13 cellular contexts compared by ENCODE assay signal in genomic region chr9:129344623-129345495, GRCh38.
DNase-seq lines count a peak whose midpoint lies in the region; ATAC-seq and TF ChIP-seq lines count a peak whose summit lies in the region.
"Had no signal": no experiment of that assay in that cellular context is flagged by ENCODE, and none has a peak within 500 bp of the region (broad histone marks: within the 10 kb centered on the region; RNA-seq: fewer than 3 reads in every experiment).

No MANE protein-coding gene starts in this region.

- H3K9me3 ChIP-seq in esophagus squamous epithelium (no peaks in the 10 kb centered on the region), spleen (no peaks in the 10 kb centered on the region), WERI-Rb-1 (ENCODE audit: severe bottlenecking) (peaks cover 2% of the 10 kb centered on the region)

- 77 to 79% methylated on average over 11 of the region's 11 CpGs for WGBS in esophagus squamous epithelium, 2 donors
- 48 to 72% (median 67%) methylated on average over 11 of the region's 11 CpGs for WGBS in spleen, 5 donors

- no peak for ATAC-seq in GM18519 (IDR thresholded peaks at IDR 0.05; ENCODE audit: low FRiP score, unreplicated experiment)
- ATAC-seq: activated T-cell treated with anti-CD3 and anti-CD28 coated beads, Interleukin-2, amount 50 U/mL, for 4 hours; SK-N-SH treated with all-trans-retinoic acid at 6 μM for 48 hours had no signal

- peaks cover 0 to 17% (median 0%) of the 10 kb centered on the region in 3 donors for H3K36me3 ChIP-seq in esophagus squamous epithelium
- no peaks in the 10 kb centered on the region for H3K36me3 ChIP-seq in spleen
- H3K36me3 ChIP-seq in WERI-Rb-1: no peaks in the 10 kb centered on the region

- H3K4me3 ChIP-seq in NB4 (ENCODE audit: low read depth, low read length): no peak overlapping the region
- no peak overlapping the region for H3K4me3 ChIP-seq in esophagus squamous epithelium
- H3K4me3 ChIP-seq in spleen: no peak overlapping the region
- no peak overlapping the region for H3K4me3 ChIP-seq in WERI-Rb-1 (ENCODE audit: low read depth, low read length)

- intact Hi-C loops in esophagus squamous epithelium (cut with DNase I) (no loop called here), spleen (cut with DNase I; ENCODE audit: low total_unique reads) (no loop called here)

- H3K4me1 ChIP-seq in esophagus squamous epithelium (peaks cover 0 to 43% (median 0%) of the 10 kb centered on the region in 3 donors), spleen (peaks cover 0 to 71% (median 29%) of the 10 kb centered on the region in 6 donors)

- peak overlapping the region in 3 of 4 donors; percentile 38 to 69 (median 55) for H3K27ac ChIP-seq in esophagus squamous epithelium
- H3K27ac ChIP-seq in spleen: peak overlapping the region in 7 of 8 donors; percentile 65 to 90 (median 83)
- no peak overlapping the region for H3K27ac ChIP-seq in WERI-Rb-1

- TF ChIP-seq POLR2A in NB4 (IDR thresholded peaks at IDR 0.05; ENCODE audit: extremely low read depth, insufficient read length) (no peak), esophagus squamous epithelium (IDR thresholded peaks at IDR 0.05) (no peak), spleen (IDR thresholded peaks at IDR 0.05) (no peak)

- H3K27me3 ChIP-seq in esophagus squamous epithelium: no peaks in the 10 kb centered on the region
- H3K27me3 ChIP-seq in spleen (replicated peaks in 1 of 7): peaks cover 0 to 7% (median 0%) of the 10 kb centered on the region in 7 donors
- H3K27me3 ChIP-seq in WERI-Rb-1 (ENCODE audit: insufficient read depth, low read depth, severe bottlenecking): no peaks in the 10 kb centered on the region

- TF ChIP-seq CTCF in NB4 (IDR thresholded peaks at IDR 0.05; ENCODE audit: low read depth, low read length) (no peak), esophagus squamous epithelium (IDR thresholded peaks at IDR 0.05) (no peak), spleen (IDR thresholded peaks at IDR 0.05 in 8 of 11, conservative IDR thresholded peaks at IDR 0.05 in 3 of 11) (no peak), WERI-Rb-1 (IDR thresholded peaks at IDR 0.05; ENCODE audit: low read depth, low read length) (no peak)

- DNase-seq in CD1c-positive myeloid dendritic cell (ENCODE audit: extremely low spot score) (peak; percentile 80), NB4 (ENCODE audit: low read depth) (peak; percentile 74), esophagus squamous epithelium (lab: John Stamatoyannopoulos, UW) (no peak), spleen (no peak), AML-193 (lab: John Stamatoyannopoulos, UW) (no peak), WERI-Rb-1 (no peak), NCI-H1930 (lab: John Stamatoyannopoulos, UW) (no peak)
- DNase-seq: activated naive CD8-positive, alpha-beta T cell treated with anti-CD3 and anti-CD28 coated beads for 36 hours; activated T-cell treated with anti-CD3 and anti-CD28 coated beads, Interleukin-2, amount 50 U/mL, for 4 hours; NCI-H1436 treated with DMSO at 0.1 percent for 48 hours; retina had no signal

Comparison
In these comparisons a context has a peak if more than half of its experiments do, and no peak if none do; other contexts are left out.
1. DNase-seq: peak in CD1c-positive myeloid dendritic cell (single experiment) and NB4 (single experiment); none in esophagus squamous epithelium (single experiment), spleen (single experiment), AML-193 (0 of 2), WERI-Rb-1 (single experiment) and NCI-H1930 (0 of 2).